ENCODE assay signal across 16 cellular contexts in genomic region chr21:16086936-16087335, GRCh38.
DNase-seq lines count a peak whose midpoint lies in the region; ATAC-seq and TF ChIP-seq lines count a peak whose summit lies in the region.
"Had no signal": no experiment of that assay in that cellular context is flagged by ENCODE, and none has a peak within 500 bp of the region (broad histone marks: within the 10 kb centered on the region; RNA-seq: fewer than 3 reads in every experiment).

No MANE protein-coding gene starts in this region.

- TF ChIP-seq CTCF in dorsolateral prefrontal cortex (IDR thresholded peaks at IDR 0.05 in 54 of 56, conservative IDR thresholded peaks at IDR 0.05 in 2 of 56; ENCODE audit: low read depth in 1 of 56, partially characterized antibody in 56 of 56) (no peak), hepatocyte (IDR thresholded peaks at IDR 0.05; ENCODE audit: poor library complexity) (no peak)

- no peak overlapping the region for H3K27ac ChIP-seq in GM23248
- peak overlapping the region; percentile 21 to 99 (median 94) for H3K27ac ChIP-seq in dorsolateral prefrontal cortex
- peak overlapping the region; percentile 66 for H3K27ac ChIP-seq in substantia nigra (ENCODE audit: low read depth, low read length, poor library complexity, severe bottlenecking)
- H3K27ac ChIP-seq in right cardiac atrium (ENCODE audit: low read length) = no peak overlapping the region
- no peak overlapping the region for H3K27ac ChIP-seq in hepatocyte
- H3K27ac ChIP-seq: A549 had no signal

- WGBS in GM23248 (ENCODE audit: low coverage in 1 of 2, low lambda C conversion rate in 2 of 2, missing lambda C conversion rate in 2 of 2), 2 experiments = 71 to 78% methylated on average over 2 of the region's 2 CpGs
- 51% methylated on average over 2 of the region's 2 CpGs for whole genome bisulfite sequencing in right cardiac atrium
- WGBS in hepatocyte (ENCODE audit: low lambda C conversion rate, missing lambda C conversion rate) = 25% methylated on average over 2 of the region's 2 CpGs

- no peak for ATAC-seq in right cardiac atrium
- ATAC-seq: A549, HCT116 had no signal

- H3K4me1 ChIP-seq in GM23248 (ENCODE audit: insufficient read depth) = peaks cover 27% of the 10 kb centered on the region
- H3K4me1 ChIP-seq in right cardiac atrium (ENCODE audit: control insufficient read depth, insufficient read depth, low read length) = no peaks in the 10 kb centered on the region
- H3K4me1 ChIP-seq in hepatocyte (ENCODE audit: insufficient read depth) = no peaks in the 10 kb centered on the region

- no peaks in the 10 kb centered on the region for H3K79me2 ChIP-seq in GM23248 (ENCODE audit: insufficient read depth)
- no peaks in the 10 kb centered on the region for H3K79me2 ChIP-seq in hepatocyte

- peak overlapping the region; percentile 6; the same call in 1 of the 2 replicates for H2AFZ ChIP-seq in GM23248
- H2AFZ ChIP-seq in hepatocyte = no peak overlapping the region

- H3K9me2 ChIP-seq in GM23248 (ENCODE audit: insufficient read depth) (no peaks in the 10 kb centered on the region), hepatocyte (replicated peaks; ENCODE audit: insufficient read depth) (no peaks in the 10 kb centered on the region)

- H4K20me1 ChIP-seq in GM23248 (ENCODE audit: insufficient read depth) = no peaks in the 10 kb centered on the region
- H4K20me1 ChIP-seq in hepatocyte (ENCODE audit: insufficient read depth, poor library complexity, severe bottlenecking) = no peaks in the 10 kb centered on the region

- peaks cover 19% of the 10 kb centered on the region for H3F3A ChIP-seq in GM23248 (ENCODE audit: insufficient read depth)

- in situ Hi-C loops in GM23248 (cut with MboI) = loop anchor here (10.0 to 25.0 kb wide), 3 partner anchors 108 to 500 kb away; no protein-coding TSS in a partner anchor

- H3K4me3 ChIP-seq in GM23248 = no peak overlapping the region
- H3K4me3 ChIP-seq in dorsolateral prefrontal cortex = peak overlapping the region in 58 of 59 donors; percentile 4 to 60 (median 36)
- H3K4me3 ChIP-seq in right cardiac atrium (ENCODE audit: low read length) = no peak overlapping the region
- no peak overlapping the region for H3K4me3 ChIP-seq in hepatocyte
- H3K4me3 ChIP-seq: A549 had no signal

- H3K9ac ChIP-seq in GM23248 = no peak overlapping the region

- no peak for DNase-seq in GM23248
- DNase-seq in dorsolateral prefrontal cortex = no peak
- peak; percentile 8 for DNase-seq in myocyte (ENCODE audit: low read depth)
- no peak for DNase-seq in substantia nigra (lab: John Stamatoyannopoulos, UW)
- no peak for DNase-seq in right cardiac atrium
- no peak for DNase-seq in hepatocyte (ENCODE audit: low spot score)
- DNase-seq in NCI-H446 (lab: John Stamatoyannopoulos, UW) = no peak
- DNase-seq in COR-L47 (lab: John Stamatoyannopoulos, UW) = no peak
- DNase-seq: Calu3; CD4-positive, CD25-positive, alpha-beta regulatory T cell; NCI-H1436; NCI-H2029 treated with DMSO at 0.1 percent for 48 hours; NCI-H510A treated with DMSO at 0.1 percent for 48 hours; RPMI8226 had no signal

- no peaks in the 10 kb centered on the region for H3K9me3 ChIP-seq in GM23248 (ENCODE audit: low read depth)
- no peaks in the 10 kb centered on the region for H3K9me3 ChIP-seq in right cardiac atrium (ENCODE audit: control insufficient read depth, low read length)
- H3K9me3 ChIP-seq in hepatocyte (ENCODE audit: low read depth) = no peaks in the 10 kb centered on the region
- H3K9me3 ChIP-seq: A549 had no signal

- no peaks in the 10 kb centered on the region for H3K27me3 ChIP-seq in GM23248 (replicated peaks; ENCODE audit: insufficient read depth)
- H3K27me3 ChIP-seq in dorsolateral prefrontal cortex = no peaks in the 10 kb centered on the region
- no peaks in the 10 kb centered on the region for H3K27me3 ChIP-seq in right cardiac atrium (ENCODE audit: control insufficient read depth, insufficient read depth)
- H3K27me3 ChIP-seq in hepatocyte = no peaks in the 10 kb centered on the region

- H3K4me2 ChIP-seq in GM23248 (ENCODE audit: unreplicated experiment) (no peak overlapping the region), hepatocyte (no peak overlapping the region)
- H3K4me2 ChIP-seq: A549 had no signal

- intact Hi-C loops in dorsolateral prefrontal cortex (cut with DNase I) (loop anchor here (2.0 to 10.0 kb wide), 3 partner anchors 108 to 448 kb away; no protein-coding TSS in a partner anchor), right cardiac atrium (cut with DNase I) (loop anchor here in 3 of 4 donors (10.0 kb wide), 3 partner anchors 108 to 248 kb away; no protein-coding TSS in a partner anchor)

- H3K36me3 ChIP-seq in GM23248 (ENCODE audit: low read depth) (no peaks in the 10 kb centered on the region), hepatocyte (replicated peaks; ENCODE audit: insufficient read depth, low read depth) (no peaks in the 10 kb centered on the region)

Comparison
In these comparisons a context has a peak if more than half of its experiments do, and no peak if none do; other contexts are left out.
1. H3K27ac ChIP-seq: peak in dorsolateral prefrontal cortex (59 of 59) and substantia nigra (single experiment); none in GM23248 (single experiment), right cardiac atrium (single experiment) and hepatocyte (single experiment).
2. H3K4me3 ChIP-seq: peak in dorsolateral prefrontal cortex (58 of 59); none in GM23248 (single experiment), right cardiac atrium (single experiment) and hepatocyte (single experiment).